1 cellular context compared by ENCODE assay signal in genomic region chr1:202088216-202088615, GRCh38.
TF ChIP-seq lines count a peak whose summit lies in the region.

No MANE protein-coding gene starts in this region.

TF ChIP-seq in SK-N-SH treated with all-trans-retinoic acid at 6 μM for 48 hours, 23 proteins besides CTCF, POLR2A, EP300 and RAD21 (continued from another document):
- TF ChIP-seq CSRNP3 (CRISPR knock-in tag; IDR thresholded peaks at IDR 0.05) (no peak), POU6F1 (CRISPR knock-in tag; IDR thresholded peaks at IDR 0.05; ENCODE audit: borderline replicate concordance, low read depth) (no peak), ESRRG (CRISPR knock-in tag; IDR thresholded peaks at IDR 0.05) (no peak), ZFP30 (CRISPR knock-in tag; IDR thresholded peaks at IDR 0.05) (no peak), CSDC2 (CRISPR knock-in tag; IDR thresholded peaks at IDR 0.05) (no peak), OSR1 (CRISPR knock-in tag; IDR thresholded peaks at IDR 0.05) (no peak), PPARA (CRISPR knock-in tag; IDR thresholded peaks at IDR 0.05; ENCODE audit: borderline replicate concordance) (no peak), ZNF70 (CRISPR knock-in tag; IDR thresholded peaks at IDR 0.05) (no peak)
TF ChIP-seq in SK-N-SH treated with all-trans-retinoic acid at 6 μM for 48 hours: peak in this region for 0.
